27 cellular contexts compared by ENCODE assay signal in genomic region chr11:26271666-26272065, GRCh38.
"Had no signal": no experiment of that assay in that cellular context is flagged by ENCODE, and none has a peak within 500 bp of the region (broad histone marks: within the 10 kb centered on the region; RNA-seq: fewer than 3 reads in every experiment).

No MANE protein-coding gene starts in this region.

- H3K4me3 ChIP-seq: stomach, suprapubic skin, testis, thoracic aorta, thyroid gland, tibial artery, tibial nerve, transverse colon, upper lobe of left lung, upper lobe of right lung, uterus, vagina had no signal

- H3K27ac ChIP-seq: stomach, suprapubic skin, testis, thoracic aorta, thyroid gland, tibial artery, tibial nerve, transverse colon, upper lobe of left lung, upper lobe of right lung, uterus, vagina had no signal

- H3K36me3 ChIP-seq: stomach, suprapubic skin, thoracic aorta, thyroid gland, tibial artery, tibial nerve, transverse colon, upper lobe of left lung, upper lobe of right lung, uterus, vagina had no signal

- DNase-seq: stimulated activated CD4-positive, alpha-beta T cell treated with anti-CD3 and anti-CD28 coated beads, Interleukin-2, amount 100 ng/mL, for 48 hours; stimulated activated CD4-positive, alpha-beta T cell treated with anti-CD3 and anti-CD28 coated beads, Interleukin-4, amount 100 ng/mL, for 1 hour; stimulated activated CD4-positive, alpha-beta T cell treated with anti-CD3 and anti-CD28 coated beads, Interleukin-4, amount 100 ng/mL, for 24 hours; stimulated activated CD4-positive, alpha-beta T cell treated with anti-CD3 and anti-CD28 coated beads, Interleukin-4, amount 100 ng/mL, for 4 hours; stimulated activated CD8-positive, alpha-beta memory T cell treated with anti-CD3 and anti-CD28 coated beads, Interleukin-4, amount 100 ng/mL, for 48 hours; stimulated activated naive B cell treated with anti-CD40 and anti-IgM and Interleukin-4, amounts not matched to agents 10 μg/mL and 1 μg/mL and 100 μg/mL, for 72 hours; stimulated activated naive CD4-positive, alpha-beta T cell; stimulated activated naive CD4-positive, alpha-beta T cell treated with Interleukin-2 at 50 U/mL for 16 hours; stimulated activated naive CD8-positive, alpha-beta T cell treated with anti-CD3 and anti-CD28 coated beads, Interleukin-15, amount 100 ng/mL, for 72 hours; stimulated activated naive CD8-positive, alpha-beta T cell treated with anti-CD3 and anti-CD28 coated beads, Interleukin-15, Interleukin-2, amounts not matched to agents 100 U/mL and 50 U/mL, for 24 hours; stomach; substantia nigra; testis; thyroid gland; tibial artery; transverse colon; trophoblast cell; upper lobe of left lung; upper lobe of right lung; uterus had no signal

- H3K9me3 ChIP-seq: stomach, suprapubic skin, testis, thoracic aorta, thyroid gland, tibial artery, tibial nerve, transverse colon, upper lobe of left lung, upper lobe of right lung, uterus, vagina had no signal

- H3K27me3 ChIP-seq: stomach, suprapubic skin, testis, thyroid gland, tibial artery, tibial nerve, transverse colon, upper lobe of left lung, upper lobe of right lung, uterus, vagina had no signal

- H3K4me1 ChIP-seq: stomach, suprapubic skin, testis, thyroid gland, tibial nerve, transverse colon, upper lobe of left lung, upper lobe of right lung, uterus, vagina had no signal

- FAIRE-seq: urothelium cell line had no signal

- ATAC-seq: stimulated activated effector memory CD8-positive, alpha-beta T cell treated with anti-CD3 and anti-CD28 coated beads, Interleukin-12 subunit alpha, Interleukin-12 subunit beta, amount 100 ng/mL, for 72 hours; stimulated activated memory B cell treated with anti-CD40 and anti-IgM and Interleukin-4, amounts not matched to agents 10 μg/mL and 1 μg/mL and 100 μg/mL, for 72 hours; stimulated activated naive B cell treated with anti-CD40 and anti-IgM and Interleukin-4, amounts not matched to agents 10 μg/mL and 1 μg/mL and 100 μg/mL, for 72 hours; stimulated activated naive CD8-positive, alpha-beta T cell treated with anti-CD3 and anti-CD28 coated beads, Interleukin-15, amount 100 ng/mL, for 72 hours; stimulated activated naive CD8-positive, alpha-beta T cell treated with anti-CD3 and anti-CD28 coated beads, Interleukin-15, Interleukin-2, amounts not matched to agents 100 U/mL and 50 U/mL, for 24 hours; upper lobe of right lung had no signal
